13 cellular contexts compared by ENCODE assay signal in genomic region chr6:7905416-7905815, GRCh38.
"Had no signal": no experiment of that assay in that cellular context is flagged by ENCODE, and none has a peak within 500 bp of the region (broad histone marks: within the 10 kb centered on the region; RNA-seq: fewer than 3 reads in every experiment).

No MANE protein-coding gene starts in this region.

- H3K27ac ChIP-seq: foreskin keratinocyte, prostate gland, sigmoid colon, thoracic aorta had no signal

- H3K9me3 ChIP-seq: prostate gland, sigmoid colon, thoracic aorta had no signal

- H3K27me3 ChIP-seq: foreskin keratinocyte, sigmoid colon had no signal

- H3K36me3 Mint-ChIP-seq: natural killer cell had no signal

- ATAC-seq: foreskin keratinocyte; natural killer cell; SK-N-SH treated with all-trans-retinoic acid at 6 μM for 48 hours; stimulated activated naive CD8-positive, alpha-beta T cell treated with anti-CD3 and anti-CD28 coated beads, Interleukin-15, amount 100 ng/mL, for 72 hours had no signal

- DNase-seq: activated gamma-delta T cell; activated T-cell treated with anti-CD3 and anti-CD28 coated beads, Interleukin-2, amount 50 U/mL, for 24 hours; aorta; foreskin keratinocyte; natural killer cell; sigmoid colon; stimulated activated CD4-positive, alpha-beta T cell treated with anti-CD3 and anti-CD28 coated beads, Interleukin-12 subunit alpha, Interleukin-12 subunit beta, amount 100 ng/mL, for 4 hours; stimulated activated naive CD8-positive, alpha-beta T cell treated with anti-CD3 and anti-CD28 coated beads, Interleukin-15, amount 100 ng/mL, for 72 hours had no signal

- H3K4me1 ChIP-seq: foreskin keratinocyte, prostate gland had no signal

- H3K27me3 Mint-ChIP-seq: activated naive CD8-positive, alpha-beta T cell; activated T-cell treated with anti-CD3 and anti-CD28 coated beads, Interleukin-2, amount 50 U/mL, for 24 hours; stimulated activated naive CD8-positive, alpha-beta T cell treated with anti-CD3 and anti-CD28 coated beads, Interleukin-15, amount 100 ng/mL, for 72 hours had no signal

- H3K4me3 ChIP-seq: prostate gland, sigmoid colon, thoracic aorta had no signal

- H3K27ac Mint-ChIP-seq: activated naive CD8-positive, alpha-beta T cell; activated T-cell treated with anti-CD3 and anti-CD28 coated beads, Interleukin-2, amount 50 U/mL, for 24 hours; natural killer cell; T-helper 1 cell treated with Interleukin-12 subunit alpha and Interleukin-12 subunit beta and Interleukin-4 antibody, amounts not matched to agents 30 μg/mL and 1 μg/mL, for 36 hours had no signal

- H3K9me3 Mint-ChIP-seq: activated T-cell treated with anti-CD3 and anti-CD28 coated beads, Interleukin-2, amount 50 U/mL, for 24 hours; natural killer cell; stimulated activated naive CD8-positive, alpha-beta T cell treated with anti-CD3 and anti-CD28 coated beads, Interleukin-15, amount 100 ng/mL, for 72 hours; T-helper 1 cell treated with Interleukin-12 subunit alpha and Interleukin-12 subunit beta and Interleukin-4 antibody, amounts not matched to agents 30 μg/mL and 1 μg/mL, for 36 hours had no signal

- H3K36me3 ChIP-seq: prostate gland had no signal

- H3K4me3 Mint-ChIP-seq: activated naive CD8-positive, alpha-beta T cell; activated T-cell treated with anti-CD3 and anti-CD28 coated beads, Interleukin-2, amount 50 U/mL, for 24 hours; natural killer cell; stimulated activated naive CD8-positive, alpha-beta T cell treated with anti-CD3 and anti-CD28 coated beads, Interleukin-15, amount 100 ng/mL, for 72 hours; T-helper 1 cell treated with Interleukin-12 subunit alpha and Interleukin-12 subunit beta and Interleukin-4 antibody, amounts not matched to agents 30 μg/mL and 1 μg/mL, for 36 hours had no signal
